Comparison of ENCODE assay signal across 8 cellular contexts in the genomic region with DNA sequence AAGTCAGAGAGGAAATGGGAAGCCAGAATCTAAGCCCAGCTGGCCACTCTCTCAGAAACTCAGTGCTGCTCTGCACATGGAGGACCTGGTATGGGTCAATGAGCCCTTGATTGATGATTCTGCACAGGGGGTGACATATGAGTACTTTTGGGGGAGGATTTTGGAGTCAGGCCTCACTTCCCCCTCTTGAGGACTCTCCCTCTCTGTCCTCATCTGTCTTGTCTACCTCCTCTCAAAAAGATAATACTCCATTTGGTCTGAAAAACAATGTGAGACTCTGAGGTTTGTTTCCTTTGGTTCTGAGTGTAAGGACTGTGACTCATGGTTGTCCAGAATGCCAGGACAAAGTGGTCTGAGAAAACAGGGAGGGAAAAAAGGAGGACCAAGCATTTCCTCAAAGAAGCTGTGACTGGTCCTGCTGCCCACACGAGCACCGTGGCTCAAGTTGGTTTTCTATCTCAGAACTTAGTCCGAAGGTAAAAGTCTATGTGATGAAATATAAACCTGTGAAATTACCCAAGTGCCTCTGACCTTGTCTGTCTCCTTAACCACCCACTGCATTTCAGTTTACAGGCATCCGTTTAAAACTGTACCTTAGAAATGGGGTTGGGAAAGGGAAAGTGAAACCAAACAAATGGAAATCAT. TPM values are rescaled to one million over a fixed set of nuclear protein-coding genes. Genes with fewer than 3 reads are reported as not detected.
DNase-seq lines count a peak whose midpoint lies in the region; ATAC-seq lines count a peak whose summit lies in the region.

No MANE protein-coding gene starts in this region.

- peak overlapping the region; percentile 46 for H3K4me3 ChIP-seq in skeletal muscle cell (ENCODE audit: low read depth, low read length)

- peaks cover 87% of the 10 kb centered on the region for H3K4me1 Mint-ChIP-seq in activated T-cell treated with anti-CD3 and anti-CD28 coated beads, Interleukin-2, amount 50 U/mL, for 72 hours (ENCODE audit: low read depth)

- H3K36me3 Mint-ChIP-seq in activated T-cell treated with anti-CD3 and anti-CD28 coated beads, Interleukin-2, amount 50 U/mL, for 72 hours (ENCODE audit: insufficient read depth in 2 of 2) = peaks cover 20 to 24% of the 10 kb centered on the region in 2 donors

- peaks cover 2 to 6% of the 10 kb centered on the region in 2 donors for H3K9me3 Mint-ChIP-seq in activated T-cell treated with anti-CD3 and anti-CD28 coated beads, Interleukin-2, amount 50 U/mL, for 72 hours

- intact Hi-C loops in Right ventricle myocardium superior (cut with DNase I) = no loop called here

- ATAC-seq in activated CD4-positive, CD25-positive, alpha-beta regulatory T cell treated with anti-CD3 and anti-CD28 coated beads, Interleukin-2, amount 50 U/mL, for 24 hours = peak; percentile 23 to 28
- ATAC-seq in HG03442 (IDR thresholded peaks at IDR 0.05; ENCODE audit: unreplicated experiment) (peak; percentile 30), Right ventricle myocardium superior (ENCODE audit: poor library complexity) (peak; percentile 57), GM18520 (IDR thresholded peaks at IDR 0.05; ENCODE audit: unreplicated experiment) (no peak)
- ATAC-seq in activated T-cell treated with anti-CD3 and anti-CD28 coated beads, Interleukin-2, amount 50 U/mL, for 72 hours (replicated peaks in 1 of 2) = peak; percentile 15 to 38

- DNase-seq in activated CD4-positive, CD25-positive, alpha-beta regulatory T cell (lab: John Stamatoyannopoulos, UW) = no peak
- DNase-seq in activated T-cell treated with anti-CD3 and anti-CD28 coated beads, Interleukin-2, amount 50 U/mL, for 72 hours = peak in 1 of 2 donors; percentile 3
- no peak for DNase-seq in Right ventricle myocardium superior
- peak; percentile 64 for DNase-seq in skeletal muscle cell (ENCODE audit: low read depth)
- no peak for DNase-seq in cerebellum (ENCODE audit: low spot score)

- no peaks in the 10 kb centered on the region for H3K27me3 Mint-ChIP-seq in activated T-cell treated with anti-CD3 and anti-CD28 coated beads, Interleukin-2, amount 50 U/mL, for 72 hours (ENCODE audit: low read depth)

- H3K27ac Mint-ChIP-seq in activated T-cell treated with anti-CD3 and anti-CD28 coated beads, Interleukin-2, amount 50 U/mL, for 72 hours = peak overlapping the region; percentile 97

- H3K4me3 Mint-ChIP-seq in activated T-cell treated with anti-CD3 and anti-CD28 coated beads, Interleukin-2, amount 50 U/mL, for 72 hours = peak overlapping the region; percentile 80 to 89

RNA-seq across cellular contexts. Expression of gene TTC39B, which starts 11.1 kb away (rescaled TPM):
- 10 to 100 TPM; 30.8 to 46.7 TPM for total RNA-seq in activated T-cell treated with anti-CD3 and anti-CD28 coated beads, Interleukin-2, amount 50 U/mL, for 72 hours
- total RNA-seq in Right ventricle myocardium superior (1.3 TPM), cerebellum (12.3 TPM)
